18 cellular contexts compared by ENCODE assay signal in the genomic region with DNA sequence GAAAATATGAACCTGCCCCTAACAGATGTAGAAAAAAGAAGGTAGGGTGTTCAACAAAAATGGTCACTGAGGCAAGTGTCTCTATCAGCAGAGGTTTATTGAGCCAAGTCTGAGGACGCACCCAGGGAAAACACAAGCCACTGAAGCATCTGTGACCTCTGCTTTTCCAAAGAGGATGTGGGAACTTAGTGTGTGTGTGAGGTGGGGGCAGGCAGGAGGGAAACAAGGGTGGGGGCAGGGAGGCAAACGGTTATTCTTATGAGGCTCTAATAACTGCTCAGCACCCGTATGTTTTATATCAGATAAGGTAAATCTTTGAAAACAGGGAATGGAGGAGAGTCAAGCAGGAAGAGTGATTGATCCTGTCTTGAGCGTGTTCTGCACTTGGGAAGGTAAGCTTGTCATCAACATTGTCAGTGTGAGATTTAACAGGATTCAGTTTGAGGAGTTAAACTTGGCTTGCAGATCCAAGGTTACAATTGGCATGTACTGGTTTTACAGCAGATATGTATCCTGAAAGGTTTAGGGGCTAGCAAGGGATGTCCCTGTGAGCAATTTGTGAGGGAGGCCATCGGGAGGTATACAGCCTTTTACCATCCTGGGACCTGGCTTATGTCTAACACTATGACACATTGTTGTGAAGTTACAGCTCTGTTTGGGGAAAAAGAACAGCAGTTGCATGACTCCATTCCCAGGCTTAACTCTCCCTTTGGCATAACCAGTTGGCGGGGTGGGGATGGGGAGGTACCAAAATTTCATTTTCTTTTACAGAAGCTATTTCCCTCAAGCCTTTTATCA. TPM values are rescaled to one million over a fixed set of nuclear protein-coding genes. Genes with fewer than 3 reads are reported as not detected.
DNase-seq lines count a peak whose midpoint lies in the region; ATAC-seq and TF ChIP-seq lines count a peak whose summit lies in the region.
"Had no signal": no experiment of that assay in that cellular context is flagged by ENCODE, and none has a peak within 500 bp of the region (broad histone marks: within the 10 kb centered on the region; RNA-seq: fewer than 3 reads in every experiment).

No MANE protein-coding gene starts in this region.

- peak overlapping the region in 1 of 7 donors; percentile 70 for H3K27ac Mint-ChIP-seq in CD14-positive monocyte
- H3K27ac Mint-ChIP-seq: activated naive CD8-positive, alpha-beta T cell treated with anti-CD3 and anti-CD28 coated beads for 36 hours had no signal

- no peak overlapping the region for H3K4me3 Mint-ChIP-seq in CD14-positive monocyte
- H3K4me3 Mint-ChIP-seq: activated naive CD8-positive, alpha-beta T cell treated with anti-CD3 and anti-CD28 coated beads for 36 hours; neural progenitor cell had no signal

- H3K36me3 ChIP-seq in H7 (replicated peaks; ENCODE audit: control insufficient read depth, insufficient read depth, low read length) (no peaks in the 10 kb centered on the region), prostate gland (no peaks in the 10 kb centered on the region)
- H3K36me3 ChIP-seq: colonic mucosa, neural progenitor cell had no signal

- intact Hi-C loops in prostate gland (cut with DNase I): no loop called here
- intact Hi-C loops in CD14-positive monocyte (cut with micrococcal nuclease): no loop called here

- H3K9me3 ChIP-seq in prostate gland: no peaks in the 10 kb centered on the region
- H3K9me3 ChIP-seq: body of pancreas, colonic mucosa, SJSA1, testis had no signal

- H3K4me1 Mint-ChIP-seq in CD14-positive monocyte: no peaks in the 10 kb centered on the region
- H3K4me1 Mint-ChIP-seq: activated naive CD8-positive, alpha-beta T cell treated with anti-CD3 and anti-CD28 coated beads for 36 hours had no signal

- WGBS in prostate gland: 61% methylated on average over 6 of the region's 6 CpGs

- TF ChIP-seq CTCF in prostate gland (IDR thresholded peaks at IDR 0.05) (no peak), CD14-positive monocyte (IDR thresholded peaks at IDR 0.05) (no peak)

- H3K4me1 ChIP-seq in prostate gland (replicated peaks): peaks cover 17% of the 10 kb centered on the region
- H3K4me1 ChIP-seq: colonic mucosa, foreskin keratinocyte had no signal

- in situ Hi-C loops in G401 (cut with HindIII; ENCODE audit: low sequenced_read_pairs): no loop called here

- H3K27me3 ChIP-seq in H7 (ENCODE audit: control insufficient read depth, insufficient read depth, low read length) (no peaks in the 10 kb centered on the region), prostate gland (replicated peaks; ENCODE audit: insufficient read depth) (no peaks in the 10 kb centered on the region)
- H3K27me3 ChIP-seq: body of pancreas, colonic mucosa, foreskin keratinocyte, neural progenitor cell, SJSA1, testis had no signal

- TF ChIP-seq POLR2A in prostate gland (IDR thresholded peaks at IDR 0.05): no peak

- no peak for ATAC-seq in GM21723 (IDR thresholded peaks at IDR 0.05; ENCODE audit: unreplicated experiment)
- ATAC-seq: body of pancreas, foreskin keratinocyte had no signal

- peaks cover 0 to 10% (median 0%) of the 10 kb centered on the region in 3 donors for H3K27me3 Mint-ChIP-seq in CD14-positive monocyte (ENCODE audit: low read depth in 3 of 3)
- H3K27me3 Mint-ChIP-seq: activated naive CD8-positive, alpha-beta T cell treated with anti-CD3 and anti-CD28 coated beads for 36 hours had no signal

- peaks cover 0 to 3% (median 0%) of the 10 kb centered on the region in 7 donors for H3K9me3 Mint-ChIP-seq in CD14-positive monocyte
- H3K9me3 Mint-ChIP-seq: activated naive CD8-positive, alpha-beta T cell treated with anti-CD3 and anti-CD28 coated beads for 36 hours had no signal

- DNase-seq in H7 (peak; percentile 7), SK-N-DZ (ENCODE audit: low spot score) (peak; percentile 93), fibroblast of gingiva (ENCODE audit: low read depth) (peak; percentile 26), prostate gland (ENCODE audit: low spot score) (no peak), CD14-positive monocyte (ENCODE audit: low spot score) (no peak), G401 (ENCODE audit: low spot score) (no peak)
- DNase-seq: activated naive CD8-positive, alpha-beta T cell treated with anti-CD3 and anti-CD28 coated beads for 36 hours; body of pancreas; colonic mucosa; foreskin keratinocyte; kidney glomerular epithelial cell; NCI-H1105; NCI-H748 treated with DMSO at 0.1 percent for 48 hours; retina; testis had no signal

- peak overlapping the region; percentile 60 to 61 for H3K27ac ChIP-seq in prostate gland
- H3K27ac ChIP-seq: body of pancreas, colonic mucosa, foreskin keratinocyte, neural progenitor cell, SJSA1 had no signal

- H3K4me3 ChIP-seq in H7 (ENCODE audit: insufficient read depth, low read depth, low read length): no peak overlapping the region
- H3K4me3 ChIP-seq in prostate gland: no peak overlapping the region
- H3K4me3 ChIP-seq: body of pancreas, colonic mucosa, neural progenitor cell, SJSA1, testis had no signal

- H3K36me3 Mint-ChIP-seq in CD14-positive monocyte: no peaks in the 10 kb centered on the region
- H3K36me3 Mint-ChIP-seq: activated naive CD8-positive, alpha-beta T cell treated with anti-CD3 and anti-CD28 coated beads for 36 hours had no signal

RNA-seq across cellular contexts. Expression of a gene that starts 33.7 kb away (rescaled TPM):
- total RNA-seq in H7 (2014; rRNA removed; shearing (Covaris generic)): 33.7 and 42.6 TPM in 2 replicates
- 46.9 and 49.1 TPM in 2 replicates for polyA plus RNA-seq in SK-N-DZ (2014; cell fraction: cytosol; rRNA removed)
- polyA plus RNA-seq in SK-N-DZ (2014; cell fraction: nucleus; rRNA removed): 137 TPM in 2 replicates
- total RNA-seq in prostate gland: 10 to 100 TPM; 16.3 to 31.1 TPM
- polyA plus RNA-seq in CD14-positive monocyte: under 1 TPM in 1 of 2 donors, not detected in 1; 0.15 TPM
- 16.5 and 20.8 TPM in 2 replicates for total RNA-seq in G401 (2014; rRNA removed; shearing (Covaris generic))

Comparison
In these comparisons a context has a peak if more than half of its experiments do, and no peak if none do; other contexts are left out.
1. DNase-seq: peak in H7 (single experiment), SK-N-DZ (single experiment) and fibroblast of gingiva (single experiment); none in prostate gland (single experiment), CD14-positive monocyte (single experiment) and G401 (single experiment).